ENCODE assay signal across 1 cellular context in the genomic region with DNA sequence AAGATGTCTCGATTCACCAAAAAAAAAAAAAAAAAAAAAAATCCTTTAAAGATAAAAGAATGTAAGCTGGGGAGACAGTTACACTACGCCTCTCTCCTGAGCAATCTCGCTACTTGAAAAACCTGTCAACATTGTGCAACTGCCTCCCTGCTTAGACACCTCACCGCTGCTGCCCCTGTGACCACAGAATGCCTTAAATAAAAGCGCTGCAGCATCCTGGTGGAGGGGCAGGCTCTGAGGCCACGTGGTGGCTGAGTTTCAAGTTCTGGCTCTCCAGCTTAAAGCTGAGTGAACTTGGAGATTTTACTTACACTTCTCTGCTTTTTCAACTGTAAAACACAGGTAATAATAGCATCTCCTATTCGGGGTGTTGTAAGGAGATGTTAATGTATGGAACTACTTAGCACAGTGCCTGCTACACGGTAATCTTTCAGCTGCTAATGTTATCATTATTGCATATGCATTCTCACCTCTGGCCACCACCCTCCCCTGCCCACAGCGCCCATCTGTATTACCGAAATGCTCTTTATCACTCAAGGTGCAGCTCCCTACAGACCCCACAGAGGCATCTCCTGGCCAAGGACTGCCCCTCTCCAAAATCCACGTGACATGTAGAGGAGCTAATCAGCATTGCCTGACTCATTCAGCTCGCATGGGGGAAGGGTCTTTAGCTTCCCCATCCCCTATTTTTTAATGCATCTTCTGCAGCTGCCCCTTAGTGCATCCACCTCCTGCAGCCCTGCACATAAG.
TF ChIP-seq lines count a peak whose summit lies in the region.

No MANE protein-coding gene starts in this region.

TF ChIP-seq in HepG2, 621 proteins besides CTCF, POLR2A, EP300 and RAD21 (continues in another document):
- peak; percentile 57; the same call in 1 of the 2 replicates for TF ChIP-seq KDM1A (CRISPR knock-in tag; IDR thresholded peaks at IDR 0.05)
- TF ChIP-seq TEAD3 (CRISPR knock-in tag; optimal IDR thresholded peaks at IDR 0.05; ENCODE audit: borderline replicate concordance), result peak; percentile 49
- no peak for TF ChIP-seq KMT2B (CRISPR knock-in tag; IDR thresholded peaks at IDR 0.05)
- TF ChIP-seq ZBTB38 (CRISPR knock-in tag; IDR thresholded peaks at IDR 0.05), result peak; percentile 88
- no peak for TF ChIP-seq MAF1 (CRISPR knock-in tag; IDR thresholded peaks at IDR 0.05; ENCODE audit: borderline replicate concordance)
- peak; percentile 57; the same call in 1 of the 2 replicates for TF ChIP-seq HDAC2 (CRISPR knock-in tag; IDR thresholded peaks at IDR 0.05)
- no peak for TF ChIP-seq PITX1 (CRISPR knock-in tag; IDR thresholded peaks at IDR 0.05)
- no peak for TF ChIP-seq AGO2 (optimal IDR thresholded peaks at IDR 0.05; ENCODE audit: low read depth, low read length)
- TF ChIP-seq MAX (IDR thresholded peaks at IDR 0.05), result peak; percentile 91
- TF ChIP-seq ZNF263 (CRISPR knock-in tag; IDR thresholded peaks at IDR 0.05), result 0 out of 2 replicates have a peak, but pooled peaks have one; percentile 14
- TF ChIP-seq FOXP4 (CRISPR knock-in tag; IDR thresholded peaks at IDR 0.05), result peak; percentile 39; the same call in 1 of the 2 replicates
- TF ChIP-seq ZNF773 (CRISPR knock-in tag; IDR thresholded peaks at IDR 0.05; ENCODE audit: borderline replicate concordance), result no peak
- TF ChIP-seq FOXA1 (IDR thresholded peaks at IDR 0.05), result no peak
- peak; percentile 64 for TF ChIP-seq FOXA1 (CRISPR knock-in tag; IDR thresholded peaks at IDR 0.05)
- TF ChIP-seq ZGPAT (CRISPR knock-in tag; IDR thresholded peaks at IDR 0.05), result peak; percentile 52; the same call in 1 of the 2 replicates
- TF ChIP-seq ZNF607 (CRISPR knock-in tag; IDR thresholded peaks at IDR 0.05; ENCODE audit: borderline replicate concordance), result peak; percentile 54; the same call in 1 of the 2 replicates
- no peak for TF ChIP-seq TFDP2 (CRISPR knock-in tag; IDR thresholded peaks at IDR 0.05)
- 0 out of 2 replicates have a peak, but pooled peaks have one; percentile 61 for TF ChIP-seq MIER3 (CRISPR knock-in tag; IDR thresholded peaks at IDR 0.05; ENCODE audit: borderline replicate concordance)
- peak; percentile 70; the same call in 1 of the 2 replicates for TF ChIP-seq SALL1 (CRISPR knock-in tag; IDR thresholded peaks at IDR 0.05)
- TF ChIP-seq ZNF446 (CRISPR knock-in tag; IDR thresholded peaks at IDR 0.05), result no peak
- TF ChIP-seq MED13 (CRISPR knock-in tag; IDR thresholded peaks at IDR 0.05), result no peak
- peak; percentile 88 for TF ChIP-seq SAP130 (CRISPR knock-in tag; IDR thresholded peaks at IDR 0.05; ENCODE audit: low read depth)
- no peak for TF ChIP-seq ZNF333 (CRISPR knock-in tag; IDR thresholded peaks at IDR 0.05; ENCODE audit: borderline replicate concordance)
- peak; percentile 84; the same call in 1 of the 2 replicates for TF ChIP-seq ZNF292 (CRISPR knock-in tag; IDR thresholded peaks at IDR 0.05; ENCODE audit: borderline replicate concordance, low read depth)
- TF ChIP-seq, protein P1, sequence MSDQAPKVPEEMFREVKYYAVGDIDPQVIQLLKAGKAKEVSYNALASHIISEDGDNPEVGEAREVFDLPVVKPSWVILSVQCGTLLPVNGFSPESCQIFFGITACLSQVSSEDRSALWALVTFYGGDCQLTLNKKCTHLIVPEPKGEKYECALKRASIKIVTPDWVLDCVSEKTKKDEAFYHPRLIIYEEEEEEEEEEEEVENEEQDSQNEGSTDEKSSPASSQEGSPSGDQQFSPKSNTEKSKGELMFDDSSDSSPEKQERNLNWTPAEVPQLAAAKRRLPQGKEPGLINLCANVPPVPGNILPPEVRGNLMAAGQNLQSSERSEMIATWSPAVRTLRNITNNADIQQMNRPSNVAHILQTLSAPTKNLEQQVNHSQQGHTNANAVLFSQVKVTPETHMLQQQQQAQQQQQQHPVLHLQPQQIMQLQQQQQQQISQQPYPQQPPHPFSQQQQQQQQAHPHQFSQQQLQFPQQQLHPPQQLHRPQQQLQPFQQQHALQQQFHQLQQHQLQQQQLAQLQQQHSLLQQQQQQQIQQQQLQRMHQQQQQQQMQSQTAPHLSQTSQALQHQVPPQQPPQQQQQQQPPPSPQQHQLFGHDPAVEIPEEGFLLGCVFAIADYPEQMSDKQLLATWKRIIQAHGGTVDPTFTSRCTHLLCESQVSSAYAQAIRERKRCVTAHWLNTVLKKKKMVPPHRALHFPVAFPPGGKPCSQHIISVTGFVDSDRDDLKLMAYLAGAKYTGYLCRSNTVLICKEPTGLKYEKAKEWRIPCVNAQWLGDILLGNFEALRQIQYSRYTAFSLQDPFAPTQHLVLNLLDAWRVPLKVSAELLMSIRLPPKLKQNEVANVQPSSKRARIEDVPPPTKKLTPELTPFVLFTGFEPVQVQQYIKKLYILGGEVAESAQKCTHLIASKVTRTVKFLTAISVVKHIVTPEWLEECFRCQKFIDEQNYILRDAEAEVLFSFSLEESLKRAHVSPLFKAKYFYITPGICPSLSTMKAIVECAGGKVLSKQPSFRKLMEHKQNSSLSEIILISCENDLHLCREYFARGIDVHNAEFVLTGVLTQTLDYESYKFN (CRISPR knock-in tag; conservative IDR thresholded peaks at IDR 0.05), result 0 out of 2 replicates have a peak, but pooled peaks have one; percentile 9
- TF ChIP-seq GFI1 (CRISPR knock-in tag; IDR thresholded peaks at IDR 0.05; ENCODE audit: borderline replicate concordance), result no peak
- TF ChIP-seq, protein P2, sequence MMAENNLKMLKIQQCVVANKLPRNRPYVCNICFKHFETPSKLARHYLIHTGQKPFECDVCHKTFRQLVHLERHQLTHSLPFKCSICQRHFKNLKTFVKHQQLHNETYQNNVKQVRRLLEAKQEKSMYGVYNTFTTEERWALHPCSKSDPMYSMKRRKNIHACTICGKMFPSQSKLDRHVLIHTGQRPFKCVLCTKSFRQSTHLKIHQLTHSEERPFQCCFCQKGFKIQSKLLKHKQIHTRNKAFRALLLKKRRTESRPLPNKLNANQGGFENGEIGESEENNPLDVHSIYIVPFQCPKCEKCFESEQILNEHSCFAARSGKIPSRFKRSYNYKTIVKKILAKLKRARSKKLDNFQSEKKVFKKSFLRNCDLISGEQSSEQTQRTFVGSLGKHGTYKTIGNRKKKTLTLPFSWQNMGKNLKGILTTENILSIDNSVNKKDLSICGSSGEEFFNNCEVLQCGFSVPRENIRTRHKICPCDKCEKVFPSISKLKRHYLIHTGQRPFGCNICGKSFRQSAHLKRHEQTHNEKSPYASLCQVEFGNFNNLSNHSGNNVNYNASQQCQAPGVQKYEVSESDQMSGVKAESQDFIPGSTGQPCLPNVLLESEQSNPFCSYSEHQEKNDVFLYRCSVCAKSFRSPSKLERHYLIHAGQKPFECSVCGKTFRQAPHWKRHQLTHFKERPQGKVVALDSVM (CRISPR knock-in tag; IDR thresholded peaks at IDR 0.05), result no peak
- no peak for TF ChIP-seq ZNF260 (CRISPR knock-in tag; IDR thresholded peaks at IDR 0.05; ENCODE audit: borderline replicate concordance, low read depth)
- TF ChIP-seq ARID5B (CRISPR knock-in tag; IDR thresholded peaks at IDR 0.05), result peak; percentile 81
- TF ChIP-seq ZBTB33 (CRISPR knock-in tag; IDR thresholded peaks at IDR 0.05), result peak; percentile 77
- TF ChIP-seq ZBTB46 (CRISPR knock-in tag; IDR thresholded peaks at IDR 0.05; ENCODE audit: borderline replicate concordance), result no peak
- TF ChIP-seq TGIF2 (CRISPR knock-in tag; IDR thresholded peaks at IDR 0.05), result peak; percentile 76; the same call in 1 of the 2 replicates
- TF ChIP-seq SIN3A (IDR thresholded peaks at IDR 0.05; ENCODE audit: borderline replicate concordance, low read depth, low read length), result peak; percentile 57; the same call in 1 of the 2 replicates
- no peak for TF ChIP-seq ZNF547 (CRISPR knock-in tag; IDR thresholded peaks at IDR 0.05)
- TF ChIP-seq FLYWCH1 (CRISPR knock-in tag; IDR thresholded peaks at IDR 0.05), result no peak
